In the genomic region with DNA sequence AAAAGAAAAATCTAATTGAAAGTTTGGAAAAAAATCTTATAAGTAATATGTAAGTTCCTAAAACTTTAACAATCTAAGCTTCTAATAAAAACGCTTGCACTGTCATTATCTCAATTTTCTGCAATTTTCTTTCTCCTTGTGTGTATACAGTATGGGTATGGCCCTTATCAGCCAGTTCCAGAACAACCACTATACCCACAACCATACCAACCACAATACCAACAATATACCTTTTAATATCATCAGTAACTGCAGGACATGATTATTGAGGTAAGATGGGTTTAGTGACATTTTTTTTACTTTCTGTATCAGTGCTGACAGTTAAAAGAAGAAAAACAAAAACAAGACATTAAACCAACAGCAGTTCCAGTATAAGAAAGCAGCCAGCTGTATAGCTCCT, we compare ENCODE assay signal across 33 cellular contexts. TPM values are rescaled to one million over a fixed set of nuclear protein-coding genes. Genes with fewer than 3 reads are reported as not detected.
"Had no signal": no experiment of that assay in that cellular context is flagged by ENCODE, and none has a peak within 500 bp of the region (broad histone marks: within the 10 kb centered on the region; RNA-seq: fewer than 3 reads in every experiment).

No MANE protein-coding gene starts in this region.

- ATAC-seq: activated CD4-positive, alpha-beta T cell treated with anti-CD3 and anti-CD28 coated beads for 36 hours; activated naive CD4-positive, alpha-beta T cell treated with anti-CD3 and anti-CD28 coated beads, Interleukin-2, amount 50 U/mL, for 72 hours; activated T-cell treated with anti-CD3 and anti-CD28 coated beads, Interleukin-2, amount 50 U/mL, for 72 hours; gastroesophageal sphincter; heart right ventricle; T-helper 17 cell had no signal

- H3K9me3 ChIP-seq: ascending aorta, breast epithelium, colonic mucosa, esophagus squamous epithelium, gastroesophageal sphincter, heart right ventricle had no signal

- H3K4me1 ChIP-seq: ascending aorta, breast epithelium, colonic mucosa, gastroesophageal sphincter, heart right ventricle had no signal

- H3K27ac ChIP-seq: ascending aorta, breast epithelium, cardiac muscle cell, colonic mucosa, epithelial cell of prostate, esophagus squamous epithelium, gastroesophageal sphincter, heart right ventricle had no signal

- DNase-seq: activated CD4-positive, alpha-beta memory T cell treated with anti-CD3 and anti-CD28 coated beads, Interleukin-2, amount 10 ng/mL, durations not matched to agents 7 days and 5 days; activated CD4-positive, alpha-beta T cell treated with anti-CD3 and anti-CD28 coated beads for 36 hours; activated CD4-positive, alpha-beta T cell treated with anti-CD3 and anti-CD28 coated beads, Interleukin-2, amount 10 ng/mL, durations not matched to agents 24 days and 14 days; activated CD4-positive, CD25-positive, alpha-beta regulatory T cell; activated CD4-positive, CD25-positive, alpha-beta regulatory T cell treated with anti-CD3 and anti-CD28 coated beads, Interleukin-2, amount 50 U/mL, for 72 hours; activated CD8-positive, alpha-beta memory T cell treated with anti-CD3 and anti-CD28 coated beads, Interleukin-2, amount 50 U/mL, for 48 hours; activated gamma-delta T cell; activated naive CD4-positive, alpha-beta T cell; activated naive CD4-positive, alpha-beta T cell treated with anti-CD3 and anti-CD28 coated beads, Interleukin-2, amount 10 ng/mL, durations not matched to agents 7 days and 5 days; activated naive CD8-positive, alpha-beta T cell treated with anti-CD3 and anti-CD28 coated beads, Interleukin-2, amount 10 ng/mL, durations not matched to agents 7 days and 5 days; activated T-cell treated with anti-CD3 and anti-CD28 coated beads for 4 hours; activated T-cell treated with anti-CD3 and anti-CD28 coated beads, Interleukin-2, amount 50 U/mL, for 24 hours; activated T-cell treated with anti-CD3 and anti-CD28 coated beads, Interleukin-2, amount 50 U/mL, for 72 hours; central memory CD4-positive, alpha-beta T cell; cerebellar nuclear complex; colonic mucosa; effector CD8-positive, alpha-beta T cell; esophagus squamous epithelium; foreskin melanocyte; heart right ventricle; T-helper 17 cell; T1000 had no signal

- H3K4me3 ChIP-seq: ascending aorta, breast epithelium, cardiac muscle cell, colonic mucosa, esophagus squamous epithelium, gastroesophageal sphincter, heart right ventricle had no signal

- H3K27me3 ChIP-seq: ascending aorta, breast epithelium, cardiac muscle cell, colonic mucosa, esophagus squamous epithelium, gastroesophageal sphincter, heart right ventricle had no signal

- H3K36me3 ChIP-seq: ascending aorta, breast epithelium, cardiac muscle cell, colonic mucosa, esophagus squamous epithelium, gastroesophageal sphincter, heart right ventricle had no signal

RNA-seq across cellular contexts. Expression of a gene that starts 4.9 kb away (rescaled TPM):
- total RNA-seq: activated CD4-positive, alpha-beta memory T cell treated with anti-CD3 and anti-CD28 coated beads, Interleukin-2, amount 10 ng/mL, durations not matched to agents 7 days and 5 days; activated CD4-positive, alpha-beta T cell treated with anti-CD3 and anti-CD28 coated beads for 36 hours; activated CD4-positive, alpha-beta T cell treated with anti-CD3 and anti-CD28 coated beads, Interleukin-2, amount 10 ng/mL, durations not matched to agents 24 days and 14 days; activated naive CD4-positive, alpha-beta T cell treated with anti-CD3 and anti-CD28 coated beads, Interleukin-2, amount 50 U/mL, for 72 hours; activated naive CD8-positive, alpha-beta T cell treated with anti-CD3 and anti-CD28 coated beads, Interleukin-2, amount 10 ng/mL, durations not matched to agents 7 days and 5 days; activated T-cell treated with anti-CD3 and anti-CD28 coated beads, Interleukin-2, amount 50 U/mL, for 72 hours; ascending aorta; breast epithelium; cardiac muscle cell; colonic mucosa; dermis microvascular lymphatic vessel endothelial cell; endothelial cell of umbilical vein; esophagus squamous epithelium; fibroblast of lung; fibroblast of villous mesenchyme; gastroesophageal sphincter; glomerular endothelial cell; heart right ventricle; T-helper 17 cell had no signal

RNA-seq across cellular contexts. Expression of a gene that starts 27.5 kb away (rescaled TPM):
- total RNA-seq: activated CD4-positive, alpha-beta memory T cell treated with anti-CD3 and anti-CD28 coated beads, Interleukin-2, amount 10 ng/mL, durations not matched to agents 7 days and 5 days; activated CD4-positive, alpha-beta T cell treated with anti-CD3 and anti-CD28 coated beads for 36 hours; activated CD4-positive, alpha-beta T cell treated with anti-CD3 and anti-CD28 coated beads, Interleukin-2, amount 10 ng/mL, durations not matched to agents 24 days and 14 days; activated naive CD4-positive, alpha-beta T cell treated with anti-CD3 and anti-CD28 coated beads, Interleukin-2, amount 50 U/mL, for 72 hours; activated naive CD8-positive, alpha-beta T cell treated with anti-CD3 and anti-CD28 coated beads, Interleukin-2, amount 10 ng/mL, durations not matched to agents 7 days and 5 days; activated T-cell treated with anti-CD3 and anti-CD28 coated beads, Interleukin-2, amount 50 U/mL, for 72 hours; ascending aorta; breast epithelium; cardiac muscle cell; colonic mucosa; dermis microvascular lymphatic vessel endothelial cell; endothelial cell of umbilical vein; esophagus squamous epithelium; fibroblast of lung; fibroblast of villous mesenchyme; gastroesophageal sphincter; glomerular endothelial cell; heart right ventricle; T-helper 17 cell had no signal

RNA-seq across cellular contexts. Expression of a gene that starts 35.2 kb away (rescaled TPM):
- total RNA-seq: activated CD4-positive, alpha-beta memory T cell treated with anti-CD3 and anti-CD28 coated beads, Interleukin-2, amount 10 ng/mL, durations not matched to agents 7 days and 5 days; activated CD4-positive, alpha-beta T cell treated with anti-CD3 and anti-CD28 coated beads for 36 hours; activated CD4-positive, alpha-beta T cell treated with anti-CD3 and anti-CD28 coated beads, Interleukin-2, amount 10 ng/mL, durations not matched to agents 24 days and 14 days; activated naive CD4-positive, alpha-beta T cell treated with anti-CD3 and anti-CD28 coated beads, Interleukin-2, amount 50 U/mL, for 72 hours; activated naive CD8-positive, alpha-beta T cell treated with anti-CD3 and anti-CD28 coated beads, Interleukin-2, amount 10 ng/mL, durations not matched to agents 7 days and 5 days; activated T-cell treated with anti-CD3 and anti-CD28 coated beads, Interleukin-2, amount 50 U/mL, for 72 hours; ascending aorta; breast epithelium; cardiac muscle cell; colonic mucosa; dermis microvascular lymphatic vessel endothelial cell; endothelial cell of umbilical vein; esophagus squamous epithelium; fibroblast of lung; fibroblast of villous mesenchyme; gastroesophageal sphincter; glomerular endothelial cell; heart right ventricle; T-helper 17 cell had no signal

RNA-seq across cellular contexts. Expression of a gene that starts 49.5 kb away (rescaled TPM):
- total RNA-seq: activated CD4-positive, alpha-beta memory T cell treated with anti-CD3 and anti-CD28 coated beads, Interleukin-2, amount 10 ng/mL, durations not matched to agents 7 days and 5 days; activated CD4-positive, alpha-beta T cell treated with anti-CD3 and anti-CD28 coated beads for 36 hours; activated CD4-positive, alpha-beta T cell treated with anti-CD3 and anti-CD28 coated beads, Interleukin-2, amount 10 ng/mL, durations not matched to agents 24 days and 14 days; activated naive CD4-positive, alpha-beta T cell treated with anti-CD3 and anti-CD28 coated beads, Interleukin-2, amount 50 U/mL, for 72 hours; activated naive CD8-positive, alpha-beta T cell treated with anti-CD3 and anti-CD28 coated beads, Interleukin-2, amount 10 ng/mL, durations not matched to agents 7 days and 5 days; activated T-cell treated with anti-CD3 and anti-CD28 coated beads, Interleukin-2, amount 50 U/mL, for 72 hours; ascending aorta; breast epithelium; cardiac muscle cell; colonic mucosa; endothelial cell of umbilical vein; esophagus squamous epithelium; fibroblast of lung; gastroesophageal sphincter; glomerular endothelial cell; heart right ventricle; T-helper 17 cell had no signal
